Comparison of ENCODE assay signal across 8 cellular contexts in the genomic region with DNA sequence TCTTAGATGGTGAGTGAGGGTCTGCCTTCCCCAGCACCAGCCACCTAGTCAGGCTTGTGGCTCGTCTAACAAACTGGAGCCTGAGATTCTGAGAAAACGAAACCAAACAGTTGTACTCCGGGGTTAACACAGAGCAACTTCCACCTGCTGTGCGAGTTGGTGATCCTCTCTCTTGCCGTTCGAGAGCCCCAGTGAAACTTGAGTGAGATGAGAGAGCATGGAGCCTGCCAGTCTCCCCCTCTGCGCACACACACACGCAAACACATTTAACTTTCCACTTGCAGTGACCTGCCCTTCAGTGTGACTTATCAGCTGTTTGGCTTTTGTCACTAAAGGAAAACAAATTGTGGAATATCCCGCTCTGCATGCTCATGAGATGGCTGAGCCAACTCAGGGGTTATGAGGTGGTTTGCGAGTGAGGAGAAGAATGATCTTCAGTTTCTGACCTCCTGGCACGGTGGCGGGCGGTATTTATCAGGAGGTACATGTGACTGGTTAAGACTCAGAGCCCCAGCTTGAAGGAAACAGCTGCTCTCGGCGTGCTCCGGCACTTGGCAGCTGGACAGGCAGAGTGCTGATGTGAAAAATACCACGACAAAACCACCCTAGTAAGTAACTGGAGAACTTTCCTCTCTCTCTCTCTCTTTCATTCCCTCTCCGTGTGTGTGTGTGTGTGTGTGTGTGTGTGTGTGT. TPM values are rescaled to one million over a fixed set of nuclear protein-coding genes. Genes with fewer than 3 reads are reported as not detected.
DNase-seq lines count a peak whose midpoint lies in the region; ATAC-seq and TF ChIP-seq lines count a peak whose summit lies in the region.

A gene with protein sequence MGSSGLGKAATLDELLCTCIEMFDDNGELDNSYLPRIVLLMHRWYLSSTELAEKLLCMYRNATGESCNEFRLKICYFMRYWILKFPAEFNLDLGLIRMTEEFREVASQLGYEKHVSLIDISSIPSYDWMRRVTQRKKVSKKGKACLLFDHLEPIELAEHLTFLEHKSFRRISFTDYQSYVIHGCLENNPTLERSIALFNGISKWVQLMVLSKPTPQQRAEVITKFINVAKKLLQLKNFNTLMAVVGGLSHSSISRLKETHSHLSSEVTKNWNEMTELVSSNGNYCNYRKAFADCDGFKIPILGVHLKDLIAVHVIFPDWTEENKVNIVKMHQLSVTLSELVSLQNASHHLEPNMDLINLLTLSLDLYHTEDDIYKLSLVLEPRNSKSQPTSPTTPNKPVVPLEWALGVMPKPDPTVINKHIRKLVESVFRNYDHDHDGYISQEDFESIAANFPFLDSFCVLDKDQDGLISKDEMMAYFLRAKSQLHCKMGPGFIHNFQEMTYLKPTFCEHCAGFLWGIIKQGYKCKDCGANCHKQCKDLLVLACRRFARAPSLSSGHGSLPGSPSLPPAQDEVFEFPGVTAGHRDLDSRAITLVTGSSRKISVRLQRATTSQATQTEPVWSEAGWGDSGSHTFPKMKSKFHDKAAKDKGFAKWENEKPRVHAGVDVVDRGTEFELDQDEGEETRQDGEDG (plus strand): TSS at position 550 of the 693 bp plus-strand sequence. CDS start 38,488 bp downstream, outside the sequence.

- in situ Hi-C loops in Caki2 (cut with HindIII; ENCODE audit: low pct_unique_long_range_greater_than_20kb, low sequenced_read_pairs) = no loop called here

- peak within 1 kb of the TSS; percentile 97 for H3K27ac Mint-ChIP-seq in activated T-helper 17 cell treated with anti-CD3 and anti-CD28 coated beads, Interleukin-2, amount 50 U/mL, for 72 hours
- peak within 1 kb of the TSS; percentile 95 for H3K27ac Mint-ChIP-seq in natural killer cell

- peaks cover 5% of the 10 kb centered on the region for H3K36me3 Mint-ChIP-seq in activated T-helper 17 cell treated with anti-CD3 and anti-CD28 coated beads, Interleukin-2, amount 50 U/mL, for 72 hours (ENCODE audit: low read depth)
- no peaks in the 10 kb centered on the region for H3K36me3 Mint-ChIP-seq in natural killer cell

- TF ChIP-seq CTCF in natural killer cell (IDR thresholded peaks at IDR 0.05) = no peak

- peaks cover 7% of the 10 kb centered on the region for H3K27me3 Mint-ChIP-seq in activated T-helper 17 cell treated with anti-CD3 and anti-CD28 coated beads, Interleukin-2, amount 50 U/mL, for 72 hours
- H3K27me3 Mint-ChIP-seq in natural killer cell (ENCODE audit: low read depth in 2 of 2) = peaks cover 8 to 36% of the 10 kb centered on the region in 2 donors

- H3K4me1 Mint-ChIP-seq in activated T-helper 17 cell treated with anti-CD3 and anti-CD28 coated beads, Interleukin-2, amount 50 U/mL, for 72 hours = peaks cover 16% of the 10 kb centered on the region
- peaks cover 22 to 31% of the 10 kb centered on the region in 2 donors for H3K4me1 Mint-ChIP-seq in natural killer cell

- DNase-seq in Caki2 (ENCODE audit: low read depth) (peak; percentile 58), HPDE6-E6E7 (ENCODE audit: extremely low spot score) (peak; percentile 67), fibroblast of peridontal ligament (ENCODE audit: extremely low read depth) (peak; percentile 98), natural killer cell (peak; percentile 52)
- DNase-seq in stimulated activated naive CD4-positive, alpha-beta T cell (lab: John Stamatoyannopoulos, UW) = peak; percentile 42 to 94 (median 72)

- H3K9me3 Mint-ChIP-seq in activated T-helper 17 cell treated with anti-CD3 and anti-CD28 coated beads, Interleukin-2, amount 50 U/mL, for 72 hours = no peaks in the 10 kb centered on the region
- no peaks in the 10 kb centered on the region for H3K9me3 Mint-ChIP-seq in natural killer cell

- intact Hi-C loops in natural killer cell (cut with micrococcal nuclease) = loop anchor here (5.0 kb wide), 2 partner anchors 106 to 121 kb away; a partner anchor contains a TSS

- peak within 1 kb of the TSS; percentile 95 for H3K4me3 Mint-ChIP-seq in activated T-helper 17 cell treated with anti-CD3 and anti-CD28 coated beads, Interleukin-2, amount 50 U/mL, for 72 hours
- peak within 1 kb of the TSS; percentile 95 for H3K4me3 Mint-ChIP-seq in natural killer cell

- peak; percentile 51 for ATAC-seq in GM19468 (IDR thresholded peaks at IDR 0.05; ENCODE audit: extremely low read depth, unreplicated experiment)
- ATAC-seq in activated T-helper 17 cell treated with anti-CD3 and anti-CD28 coated beads, Interleukin-2, amount 50 U/mL, for 72 hours (replicated peaks) = peak; percentile 72
- ATAC-seq in natural killer cell = peak; percentile 69 to 81 (median 70)

TF ChIP-seq in PFSK-1, 5 proteins besides CTCF, POLR2A, EP300 and RAD21:
- TF ChIP-seq SIN3A (IDR thresholded peaks at IDR 0.05; ENCODE audit: borderline replicate concordance, insufficient read depth, low read length) = 0 out of 2 replicates have a peak, but pooled peaks have one; percentile 37
- no peak for TF ChIP-seq FOXP2 (optimal IDR thresholded peaks at IDR 0.05; ENCODE audit: borderline replicate concordance, extremely low read depth, extremely low read length, insufficient read depth)
- TF ChIP-seq, protein P1, sequence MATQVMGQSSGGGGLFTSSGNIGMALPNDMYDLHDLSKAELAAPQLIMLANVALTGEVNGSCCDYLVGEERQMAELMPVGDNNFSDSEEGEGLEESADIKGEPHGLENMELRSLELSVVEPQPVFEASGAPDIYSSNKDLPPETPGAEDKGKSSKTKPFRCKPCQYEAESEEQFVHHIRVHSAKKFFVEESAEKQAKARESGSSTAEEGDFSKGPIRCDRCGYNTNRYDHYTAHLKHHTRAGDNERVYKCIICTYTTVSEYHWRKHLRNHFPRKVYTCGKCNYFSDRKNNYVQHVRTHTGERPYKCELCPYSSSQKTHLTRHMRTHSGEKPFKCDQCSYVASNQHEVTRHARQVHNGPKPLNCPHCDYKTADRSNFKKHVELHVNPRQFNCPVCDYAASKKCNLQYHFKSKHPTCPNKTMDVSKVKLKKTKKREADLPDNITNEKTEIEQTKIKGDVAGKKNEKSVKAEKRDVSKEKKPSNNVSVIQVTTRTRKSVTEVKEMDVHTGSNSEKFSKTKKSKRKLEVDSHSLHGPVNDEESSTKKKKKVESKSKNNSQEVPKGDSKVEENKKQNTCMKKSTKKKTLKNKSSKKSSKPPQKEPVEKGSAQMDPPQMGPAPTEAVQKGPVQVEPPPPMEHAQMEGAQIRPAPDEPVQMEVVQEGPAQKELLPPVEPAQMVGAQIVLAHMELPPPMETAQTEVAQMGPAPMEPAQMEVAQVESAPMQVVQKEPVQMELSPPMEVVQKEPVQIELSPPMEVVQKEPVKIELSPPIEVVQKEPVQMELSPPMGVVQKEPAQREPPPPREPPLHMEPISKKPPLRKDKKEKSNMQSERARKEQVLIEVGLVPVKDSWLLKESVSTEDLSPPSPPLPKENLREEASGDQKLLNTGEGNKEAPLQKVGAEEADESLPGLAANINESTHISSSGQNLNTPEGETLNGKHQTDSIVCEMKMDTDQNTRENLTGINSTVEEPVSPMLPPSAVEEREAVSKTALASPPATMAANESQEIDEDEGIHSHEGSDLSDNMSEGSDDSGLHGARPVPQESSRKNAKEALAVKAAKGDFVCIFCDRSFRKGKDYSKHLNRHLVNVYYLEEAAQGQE (IDR thresholded peaks at IDR 0.05; ENCODE audit: insufficient read depth in 1 of 2, low read depth in 2 of 2, low read length in 2 of 2) = no peak
- TF ChIP-seq POLR2AphosphoS5 (IDR thresholded peaks at IDR 0.05; ENCODE audit: low read depth, low read length) = no peak

RNA-seq across cellular contexts. Expression of the gene that starts here (rescaled TPM):
- 0.90 TPM in 1 of 2 replicates, not detected in the other for total RNA-seq in Caki2 (2014; rRNA removed; shearing (Covaris generic); ENCODE audit: low replicate concordance)
- not detected for polyA plus RNA-seq in PFSK-1 (2012; ENCODE audit: insufficient read length, low read depth)
- 1 to 10 TPM; 2.3 to 5.7 TPM for total RNA-seq in activated T-helper 17 cell treated with anti-CD3 and anti-CD28 coated beads, Interleukin-2, amount 50 U/mL, for 72 hours
- total RNA-seq in natural killer cell = 10 to 100 TPM in 1 of 3 donors, 1 to 10 TPM in 2; 1.8 to 21.1 (median 2.7) TPM

Comparison
In these comparisons a context has a peak if more than half of its experiments do, and no peak if none do; other contexts are left out.
1. Peak in every context shown above with its lines: DNase-seq and ATAC-seq.
2. Peak in DNase-seq in Caki2; RNA of the gene not detected or under 1 TPM.